Comparison of ENCODE assay signal across 19 cellular contexts in genomic region chr19:35727053-35727955, GRCh38.
"Had no signal": no experiment of that assay in that cellular context is flagged by ENCODE, and none has a peak within 500 bp of the region (broad histone marks: within the 10 kb centered on the region; RNA-seq: fewer than 3 reads in every experiment).

No MANE protein-coding gene starts in this region.

- H3K27ac ChIP-seq: esophagus muscularis mucosa, gastroesophageal sphincter, heart right ventricle, lower lobe of right lung, tibial nerve had no signal

- H3K27me3 ChIP-seq: esophagus muscularis mucosa, gastroesophageal sphincter, heart right ventricle, tibial nerve had no signal

- H3K4me3 Mint-ChIP-seq: activated B cell treated with CpG ODN at 0.5 μM for 24 hours; activated CD4-positive, alpha-beta memory T cell treated with anti-CD3 and anti-CD28 coated beads, Interleukin-2, amount 10 ng/mL, durations not matched to agents 7 days and 5 days; activated naive CD4-positive, alpha-beta T cell treated with anti-CD3 and anti-CD28 coated beads, Interleukin-2, amount 50 U/mL, for 24 hours; mesothelial cell of epicardium; nephron had no signal

- H3K4me1 Mint-ChIP-seq: activated B cell treated with CpG ODN at 0.5 μM for 24 hours, mesothelial cell of epicardium, nephron had no signal

- H3K9me3 Mint-ChIP-seq: activated B cell treated with CpG ODN at 0.5 μM for 24 hours; activated CD4-positive, alpha-beta memory T cell treated with anti-CD3 and anti-CD28 coated beads, Interleukin-2, amount 10 ng/mL, durations not matched to agents 7 days and 5 days; activated naive CD4-positive, alpha-beta T cell treated with anti-CD3 and anti-CD28 coated beads, Interleukin-2, amount 50 U/mL, for 24 hours; mesothelial cell of epicardium; nephron had no signal

- H3K4me1 ChIP-seq: heart right ventricle, lower lobe of right lung, tibial nerve had no signal

- ATAC-seq: gastroesophageal sphincter; left cardiac atrium; lower lobe of right lung; stimulated activated naive CD8-positive, alpha-beta T cell treated with anti-CD3 and anti-CD28 coated beads, Interleukin-15, Interleukin-2, amounts not matched to agents 100 U/mL and 50 U/mL, for 24 hours had no signal

- DNase-seq: activated B cell treated with CpG ODN at 0.5 μM for 24 hours; activated CD4-positive, alpha-beta memory T cell treated with anti-CD3 and anti-CD28 coated beads, Interleukin-2, amount 10 ng/mL, durations not matched to agents 7 days and 5 days; activated CD4-positive, alpha-beta T cell treated with anti-CD3 and anti-CD28 coated beads for 4 hours; activated gamma-delta T cell; activated T-cell treated with anti-CD3 and anti-CD28 coated beads, Interleukin-2, amount 50 U/mL, for 48 hours; effector CD8-positive, alpha-beta T cell; heart right ventricle; left cardiac atrium; lower lobe of right lung; nucleus accumbens; stimulated activated CD4-positive, alpha-beta T cell treated with anti-CD3 and anti-CD28 coated beads, Interleukin-2, amount 100 ng/mL, for 24 hours; stimulated activated naive CD8-positive, alpha-beta T cell treated with anti-CD3 and anti-CD28 coated beads, Interleukin-15, Interleukin-2, amounts not matched to agents 100 U/mL and 50 U/mL, for 24 hours; T-helper 9 cell had no signal

- H3K4me3 ChIP-seq: esophagus muscularis mucosa, gastroesophageal sphincter, heart right ventricle, lower lobe of right lung, tibial nerve had no signal

- H3K9me3 ChIP-seq: esophagus muscularis mucosa, gastroesophageal sphincter, heart right ventricle, lower lobe of right lung, tibial nerve had no signal

- H3K27ac Mint-ChIP-seq: activated B cell treated with CpG ODN at 0.5 μM for 24 hours; activated CD4-positive, alpha-beta memory T cell treated with anti-CD3 and anti-CD28 coated beads, Interleukin-2, amount 10 ng/mL, durations not matched to agents 7 days and 5 days; activated naive CD4-positive, alpha-beta T cell treated with anti-CD3 and anti-CD28 coated beads, Interleukin-2, amount 50 U/mL, for 24 hours; mesothelial cell of epicardium; nephron had no signal

- H3K27me3 Mint-ChIP-seq: activated B cell treated with CpG ODN at 0.5 μM for 24 hours; activated CD4-positive, alpha-beta memory T cell treated with anti-CD3 and anti-CD28 coated beads, Interleukin-2, amount 10 ng/mL, durations not matched to agents 7 days and 5 days; activated naive CD4-positive, alpha-beta T cell treated with anti-CD3 and anti-CD28 coated beads, Interleukin-2, amount 50 U/mL, for 24 hours had no signal
